16 cellular contexts compared by ENCODE assay signal in the genomic region with DNA sequence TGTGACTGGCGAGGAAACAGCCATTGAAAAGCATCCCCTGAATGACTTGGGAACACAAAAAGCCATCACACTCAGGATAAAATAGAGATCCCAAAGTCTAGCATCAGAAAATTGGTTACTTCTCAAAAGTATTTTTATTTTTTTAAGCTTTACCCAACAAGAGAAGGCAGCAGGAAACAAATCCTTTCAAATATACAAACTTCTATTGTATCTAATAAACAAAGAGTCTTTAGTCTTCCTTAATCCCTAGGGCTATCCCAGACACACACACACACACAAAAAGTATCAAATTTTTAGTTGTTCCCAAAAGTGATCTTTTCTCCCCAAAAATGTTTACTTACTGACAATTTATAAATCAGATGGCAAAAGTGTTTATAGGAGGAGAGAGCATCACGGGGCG. TPM values are rescaled to one million over a fixed set of nuclear protein-coding genes. Genes with fewer than 3 reads are reported as not detected.
DNase-seq lines count a peak whose midpoint lies in the region; ATAC-seq and TF ChIP-seq lines count a peak whose summit lies in the region.
"Had no signal": no experiment of that assay in that cellular context is flagged by ENCODE, and none has a peak within 500 bp of the region (broad histone marks: within the 10 kb centered on the region; RNA-seq: fewer than 3 reads in every experiment).

No MANE protein-coding gene starts in this region.

- H3K36me3 ChIP-seq in SJCRH30 (no peaks in the 10 kb centered on the region), gastroesophageal sphincter (no peaks in the 10 kb centered on the region), sigmoid colon (no peaks in the 10 kb centered on the region)
- H3K36me3 ChIP-seq: HAP-1 had no signal

- peaks cover 6% of the 10 kb centered on the region for H3K4me1 Mint-ChIP-seq in nephron progenitor cell

- H3K9me3 Mint-ChIP-seq in nephron progenitor cell: peaks cover 4% of the 10 kb centered on the region

- H3K27ac ChIP-seq in SJCRH30: peak overlapping the region; percentile 82
- peak overlapping the region in 3 of 4 donors; percentile 6 to 48 (median 42) for H3K27ac ChIP-seq in gastroesophageal sphincter
- H3K27ac ChIP-seq in sigmoid colon: peak overlapping the region in 3 of 4 donors; percentile 72 to 79 (median 75)
- H3K27ac ChIP-seq: C4-2B had no signal

- intact Hi-C loops in sigmoid colon (cut with DNase I): loop anchor here (2.0 to 10.0 kb wide), 2 partner anchors 19 to 259 kb away; no protein-coding TSS in a partner anchor

- H3K4me3 ChIP-seq in SJCRH30: peak overlapping the region; percentile 33
- H3K4me3 ChIP-seq in gastroesophageal sphincter: no peak overlapping the region
- no peak overlapping the region for H3K4me3 ChIP-seq in sigmoid colon
- H3K4me3 ChIP-seq: HAP-1 had no signal

- no peaks in the 10 kb centered on the region for H3K9me3 ChIP-seq in SJCRH30 (replicated peaks)
- no peaks in the 10 kb centered on the region for H3K9me3 ChIP-seq in gastroesophageal sphincter
- no peaks in the 10 kb centered on the region for H3K9me3 ChIP-seq in sigmoid colon
- H3K9me3 ChIP-seq: HAP-1 had no signal

- H3K4me1 ChIP-seq in SJCRH30 (peaks cover 35% of the 10 kb centered on the region), gastroesophageal sphincter (peaks cover 0 to 23% (median 9%) of the 10 kb centered on the region in 3 donors), sigmoid colon (peaks cover 0 to 30% (median 28%) of the 10 kb centered on the region in 4 donors)

- no peak overlapping the region for H3K4me3 Mint-ChIP-seq in nephron progenitor cell

- peak overlapping the region; percentile 57 for H3K27ac Mint-ChIP-seq in nephron progenitor cell

- DNase-seq in SJCRH30: peak in 1 of 2 experiments; percentile 40
- no peak for DNase-seq in nephron progenitor cell
- DNase-seq in sigmoid colon: no peak
- DNase-seq in AML-193 (lab: John Stamatoyannopoulos, UW): no peak
- no peak for DNase-seq in ureter (ENCODE audit: low spot score)
- DNase-seq: DMS79, Kasumi-1, MM.1S, NCI-H1092 treated with DMSO at 0.1 percent for 48 hours, NCI-H1694, NCI-H2081 treated with DMSO at 0.1 percent for 48 hours had no signal

- no peaks in the 10 kb centered on the region for H3K36me3 Mint-ChIP-seq in nephron progenitor cell (ENCODE audit: low read depth)

- no peaks in the 10 kb centered on the region for H3K27me3 ChIP-seq in SJCRH30
- H3K27me3 ChIP-seq in gastroesophageal sphincter: no peaks in the 10 kb centered on the region
- no peaks in the 10 kb centered on the region for H3K27me3 ChIP-seq in sigmoid colon

- 65 to 77% methylated on average over 3 of the region's 3 CpGs for WGBS in gastroesophageal sphincter (ENCODE audit: low coverage in 1 of 2), 2 donors
- WGBS in sigmoid colon, 2 donors: 86 to 93% methylated on average over 3 of the region's 3 CpGs

- H3K27me3 Mint-ChIP-seq in nephron progenitor cell (ENCODE audit: low read depth, poor library complexity): no peaks in the 10 kb centered on the region

- ATAC-seq in gastroesophageal sphincter (no peak), GM18498 (IDR thresholded peaks at IDR 0.05; ENCODE audit: unreplicated experiment) (no peak)
- ATAC-seq: Panc1 had no signal

- no peak for TF ChIP-seq POLR2A in gastroesophageal sphincter (IDR thresholded peaks at IDR 0.05)
- TF ChIP-seq POLR2A in sigmoid colon (IDR thresholded peaks at IDR 0.05): no peak

- no peak for TF ChIP-seq EP300 in gastroesophageal sphincter (IDR thresholded peaks at IDR 0.05)
- no peak for TF ChIP-seq EP300 in sigmoid colon (IDR thresholded peaks at IDR 0.05)

- no peak for TF ChIP-seq CTCF in gastroesophageal sphincter (IDR thresholded peaks at IDR 0.05)
- TF ChIP-seq CTCF in nephron progenitor cell (IDR thresholded peaks at IDR 0.05): no peak
- no peak for TF ChIP-seq CTCF in sigmoid colon (IDR thresholded peaks at IDR 0.05)

RNA-seq across cellular contexts. Expression of gene MARCKS, which starts 33.2 kb away (rescaled TPM):
- 152 and 167 TPM in 2 replicates for total RNA-seq in SJCRH30 (2014; rRNA removed; shearing (Covaris generic))
- total RNA-seq in gastroesophageal sphincter (10 to 100 TPM; 17.7 to 36.4 (median 25.5) TPM), sigmoid colon (10 to 100 TPM; 43.1 to 67.1 (median 54.0) TPM), ureter (150 TPM)
- 10 to 100 TPM; 30.0 to 64.3 (median 42.5) TPM for polyA plus RNA-seq in sigmoid colon
